ENCODE assay signal across 18 cellular contexts in genomic region chr10:52440612-52441285, GRCh38.
DNase-seq lines count a peak whose midpoint lies in the region; ATAC-seq, FAIRE-seq and TF ChIP-seq lines count a peak whose summit lies in the region.
"Had no signal": no experiment of that assay in that cellular context is flagged by ENCODE, and none has a peak within 500 bp of the region (broad histone marks: within the 10 kb centered on the region; RNA-seq: fewer than 3 reads in every experiment).

No MANE protein-coding gene starts in this region.

- no peak for ATAC-seq in GM18909 (IDR thresholded peaks at IDR 0.05; ENCODE audit: poor library complexity, unreplicated experiment)
- ATAC-seq: left lung; stimulated activated naive CD8-positive, alpha-beta T cell treated with anti-CD3 and anti-CD28 coated beads, Interleukin-15, Interleukin-2, amounts not matched to agents 100 U/mL and 50 U/mL, for 24 hours; T-cell had no signal

- in situ Hi-C loops in G401 (cut with HindIII; ENCODE audit: low sequenced_read_pairs): no loop called here

- TF ChIP-seq POLR2A in GM12891 (IDR thresholded peaks at IDR 0.05; ENCODE audit: low read depth, low read length): no peak

- H3K4me1 Mint-ChIP-seq in nephron progenitor cell: peaks cover 9% of the 10 kb centered on the region
- H3K4me1 Mint-ChIP-seq: activated CD4-positive, alpha-beta T cell treated with anti-CD3 and anti-CD28 coated beads, Interleukin-2, amount 10 ng/mL, durations not matched to agents 7 days and 5 days; T-cell had no signal

- peak overlapping the region; percentile 46 for H3K27ac Mint-ChIP-seq in nephron progenitor cell
- H3K27ac Mint-ChIP-seq: activated CD4-positive, alpha-beta T cell treated with anti-CD3 and anti-CD28 coated beads, Interleukin-2, amount 10 ng/mL, durations not matched to agents 7 days and 5 days; T-cell had no signal

- no peak for FAIRE-seq in GM12891 (lab: Jason Lieb, UNC)

- no peak for TF ChIP-seq CTCF in nephron progenitor cell (IDR thresholded peaks at IDR 0.05)

- peak; percentile 6 for DNase-seq in G401 (ENCODE audit: low spot score)
- DNase-seq in NCI-H2227 (lab: John Stamatoyannopoulos, UW; ENCODE audit: unreplicated experiment): peak; percentile 26
- DNase-seq in ecto neural progenitor cell (ENCODE audit: low spot score): peak; percentile 55
- peak; percentile 19 for DNase-seq in nephron progenitor cell
- no peak for DNase-seq in nucleus accumbens (lab: John Stamatoyannopoulos, UW)
- no peak for DNase-seq in GM12891 (ENCODE audit: insufficient read length, low spot score)
- DNase-seq: activated CD4-positive, alpha-beta T cell treated with anti-CD3 and anti-CD28 coated beads, Interleukin-2, amount 10 ng/mL, durations not matched to agents 7 days and 5 days; activated CD8-positive, alpha-beta memory T cell treated with anti-CD3 and anti-CD28 coated beads, Interleukin-2, amount 50 U/mL, for 48 hours; activated gamma-delta T cell; adrenal gland; H7; left lung; SHP77 treated with DMSO at 0.1 percent for 48 hours; stimulated activated CD4-positive, alpha-beta T cell treated with anti-CD3 and anti-CD28 coated beads, Interleukin-1b, Interleukin-23, amount 100 ng/mL, for 48 hours; stimulated activated naive CD8-positive, alpha-beta T cell treated with anti-CD3 and anti-CD28 coated beads, Interleukin-15, Interleukin-2, amounts not matched to agents 100 U/mL and 50 U/mL, for 24 hours; T-cell; tibial artery had no signal

- H3K9me3 Mint-ChIP-seq in nephron progenitor cell: no peaks in the 10 kb centered on the region
- H3K9me3 Mint-ChIP-seq: activated CD4-positive, alpha-beta T cell treated with anti-CD3 and anti-CD28 coated beads, Interleukin-2, amount 10 ng/mL, durations not matched to agents 7 days and 5 days had no signal

- no peaks in the 10 kb centered on the region for H3K36me3 Mint-ChIP-seq in nephron progenitor cell (ENCODE audit: low read depth)
- H3K36me3 Mint-ChIP-seq: T-cell had no signal

- H3K4me3 Mint-ChIP-seq in nephron progenitor cell: no peak overlapping the region
- H3K4me3 Mint-ChIP-seq: activated CD4-positive, alpha-beta T cell treated with anti-CD3 and anti-CD28 coated beads, Interleukin-2, amount 10 ng/mL, durations not matched to agents 7 days and 5 days; T-cell had no signal

- no peaks in the 10 kb centered on the region for H3K27me3 Mint-ChIP-seq in nephron progenitor cell (ENCODE audit: low read depth, poor library complexity)
- H3K27me3 Mint-ChIP-seq: activated CD4-positive, alpha-beta T cell treated with anti-CD3 and anti-CD28 coated beads, Interleukin-2, amount 10 ng/mL, durations not matched to agents 7 days and 5 days; T-cell had no signal

TF ChIP-seq in GM12891, 5 proteins besides CTCF, POLR2A, EP300 and RAD21:
- no peak for TF ChIP-seq POU2F2 (IDR thresholded peaks at IDR 0.05; ENCODE audit: low read depth, low read length)
- TF ChIP-seq TAF1 (IDR thresholded peaks at IDR 0.05; ENCODE audit: low read depth, low read length): no peak
- no peak for TF ChIP-seq PAX5 (IDR thresholded peaks at IDR 0.05; ENCODE audit: insufficient read depth, low read length, severe bottlenecking)
- TF ChIP-seq POLR2AphosphoS5 (IDR thresholded peaks at IDR 0.05; ENCODE audit: low read depth, low read length): no peak
- no peak for TF ChIP-seq SPI1 (IDR thresholded peaks at IDR 0.05; ENCODE audit: low read depth, low read length)

Comparison
In these comparisons a context has a peak if more than half of its experiments do, and no peak if none do; other contexts are left out.
1. DNase-seq: peak in G401 (single experiment), NCI-H2227 (single experiment), ecto neural progenitor cell (single experiment) and nephron progenitor cell (single experiment); none in nucleus accumbens (0 of 56) and GM12891 (single experiment).